ENCODE assay signal across 10 cellular contexts in genomic region chr20:1335961-1336698, GRCh38. TPM values are rescaled to one million over a fixed set of nuclear protein-coding genes. Genes with fewer than 3 reads are reported as not detected.
DNase-seq lines count a peak whose midpoint lies in the region; ATAC-seq and TF ChIP-seq lines count a peak whose summit lies in the region.
"Had no signal": no experiment of that assay in that cellular context is flagged by ENCODE, and none has a peak within 500 bp of the region (broad histone marks: within the 10 kb centered on the region; RNA-seq: fewer than 3 reads in every experiment).

No MANE protein-coding gene starts in this region.

- H3K27ac ChIP-seq in naive thymus-derived CD4-positive, alpha-beta T cell (ENCODE audit: low read depth, low read length), result peak overlapping the region; percentile 40
- no peak overlapping the region for H3K27ac ChIP-seq in vagina

- peaks cover 36% of the 10 kb centered on the region for H3K36me3 Mint-ChIP-seq in brain
- H3K36me3 Mint-ChIP-seq in naive thymus-derived CD4-positive, alpha-beta T cell, result peaks cover 0 to 15% (median 0%) of the 10 kb centered on the region in 5 donors
- H3K36me3 Mint-ChIP-seq in natural killer cell, result no peaks in the 10 kb centered on the region

- peak overlapping the region in 4 of 5 experiments; percentile 16 to 56 (median 38) for H3K27ac Mint-ChIP-seq in brain
- peak overlapping the region in 8 of 9 donors; percentile 62 to 91 (median 81) for H3K27ac Mint-ChIP-seq in naive thymus-derived CD4-positive, alpha-beta T cell
- H3K27ac Mint-ChIP-seq in natural killer cell, result peak overlapping the region in 1 of 2 donors; percentile 17

- H3K27me3 ChIP-seq in naive thymus-derived CD4-positive, alpha-beta T cell (ENCODE audit: control insufficient read depth in 2 of 2, insufficient read depth in 2 of 2, low read length in 2 of 2), result no peaks in the 10 kb centered on the region
- no peaks in the 10 kb centered on the region for H3K27me3 ChIP-seq in vagina

- TF ChIP-seq POLR2A in vagina (IDR thresholded peaks at IDR 0.05), result no peak

- H3K4me1 Mint-ChIP-seq in brain (no peaks in the 10 kb centered on the region), natural killer cell (peaks cover 17 to 22% of the 10 kb centered on the region in 2 donors)
- peaks cover 17 to 50% (median 42%) of the 10 kb centered on the region in 7 donors for H3K4me1 Mint-ChIP-seq in naive thymus-derived CD4-positive, alpha-beta T cell

- TF ChIP-seq CTCF in brain (conservative IDR thresholded peaks at IDR 0.05) (no peak), vagina (IDR thresholded peaks at IDR 0.05) (no peak), natural killer cell (IDR thresholded peaks at IDR 0.05) (no peak)

- no peak overlapping the region for H3K4me3 ChIP-seq in naive thymus-derived CD4-positive, alpha-beta T cell (ENCODE audit: low read length)
- no peak overlapping the region for H3K4me3 ChIP-seq in vagina

- H3K9me3 Mint-ChIP-seq in brain (no peaks in the 10 kb centered on the region), natural killer cell (no peaks in the 10 kb centered on the region)
- H3K9me3 Mint-ChIP-seq in naive thymus-derived CD4-positive, alpha-beta T cell, result no peaks in the 10 kb centered on the region

- intact Hi-C loops in left cardiac atrium (cut with DNase I), result loop anchor here in 1 of 2 donors (2.0 to 5.0 kb wide), 2 partner anchors 41 to 57 kb away; partner anchors contain the start of gene FKBP1A
- intact Hi-C loops in Right ventricle myocardium inferior (cut with DNase I), result loop anchor here (2.0 kb wide), 1 partner anchor 41 kb away; no protein-coding TSS in a partner anchor
- intact Hi-C loops in naive thymus-derived CD4-positive, alpha-beta T cell (cut with micrococcal nuclease), result loop anchor here in 1 of 2 donors (2.0 kb wide), 1 partner anchor 57 kb away; the partner anchor contains the start of gene FKBP1A
- intact Hi-C loops in vagina (cut with DNase I), result no loop called here
- intact Hi-C loops in natural killer cell (cut with micrococcal nuclease), result no loop called here

- H3K9me3 ChIP-seq in naive thymus-derived CD4-positive, alpha-beta T cell (ENCODE audit: control insufficient read depth in 2 of 3, low read length in 3 of 3), result no peaks in the 10 kb centered on the region
- no peaks in the 10 kb centered on the region for H3K9me3 ChIP-seq in vagina

- H3K27me3 Mint-ChIP-seq in brain (peaks cover 2% of the 10 kb centered on the region), natural killer cell (ENCODE audit: low read depth in 2 of 2) (no peaks in the 10 kb centered on the region)
- H3K27me3 Mint-ChIP-seq in naive thymus-derived CD4-positive, alpha-beta T cell, result no peaks in the 10 kb centered on the region

- POLR2A ChIA-PET in naive thymus-derived CD4-positive, alpha-beta T cell (lab: Charles Lee), result interaction anchor here (1.3 to 1.4 kb wide), 3 partner anchors 9 to 16 kb away, joined by 3 to 6 read pairs (median 4); no protein-coding TSS in a partner anchor

- CTCF ChIA-PET in naive thymus-derived CD4-positive, alpha-beta T cell (lab: Charles Lee), result interaction anchor here (0.6 kb wide), 1 partner anchor 20 kb away, joined by 3 read pairs; no protein-coding TSS in a partner anchor

- ATAC-seq in left cardiac atrium (no peak), Right ventricle myocardium inferior (no peak), natural killer cell (no peak), HG03457 (IDR thresholded peaks at IDR 0.05; ENCODE audit: unreplicated experiment) (no peak)
- ATAC-seq in naive thymus-derived CD4-positive, alpha-beta T cell, result no peak

- peaks cover 0 to 11% of the 10 kb centered on the region in 2 donors for H3K4me1 ChIP-seq in naive thymus-derived CD4-positive, alpha-beta T cell (ENCODE audit: control insufficient read depth in 2 of 2, insufficient read depth in 2 of 2, low read length in 2 of 2)
- peaks cover 21% of the 10 kb centered on the region for H3K4me1 ChIP-seq in vagina

- H3K36me3 ChIP-seq in naive thymus-derived CD4-positive, alpha-beta T cell (ENCODE audit: control insufficient read depth in 2 of 3, insufficient read depth in 3 of 3, low read length in 3 of 3), result peaks cover 0 to 21% (median 0%) of the 10 kb centered on the region in 3 experiments
- H3K36me3 ChIP-seq in vagina, result no peaks in the 10 kb centered on the region

- H3K4me3 Mint-ChIP-seq in brain (no peak overlapping the region), natural killer cell (no peak overlapping the region)
- peak overlapping the region in 4 of 10 donors; percentile 28 to 65 (median 56) for H3K4me3 Mint-ChIP-seq in naive thymus-derived CD4-positive, alpha-beta T cell

- DNase-seq in left cardiac atrium (peak; percentile 26), Right ventricle myocardium inferior (ENCODE audit: missing footprints) (no peak), vagina (ENCODE audit: extremely low spot score in 2 of 2) (peak; percentile 28 to 82), SW480 (ENCODE audit: low spot score) (no peak), natural killer cell (no peak)
- no peak for DNase-seq in naive thymus-derived CD4-positive, alpha-beta T cell
- DNase-seq: mesendoderm, NCI-H2107 had no signal

RNA-seq across cellular contexts. Expression of gene SDCBP2, which starts 7.2 kb away (rescaled TPM):
- total RNA-seq in left cardiac atrium (1 to 10 TPM; 1.4 to 4.4 TPM), Right ventricle myocardium inferior (1.2 TPM), vagina (43.5 TPM), natural killer cell (1 to 10 TPM; 2.0 to 2.7 (median 2.6) TPM)
- polyA plus RNA-seq in brain (ENCODE audit: insufficient read depth, low read depth, low replicate concordance), result 9.5 TPM
- 1 to 10 TPM; 1.0 to 3.6 (median 1.4) TPM for total RNA-seq in naive thymus-derived CD4-positive, alpha-beta T cell
- polyA plus RNA-seq in naive thymus-derived CD4-positive, alpha-beta T cell, result 1 to 10 TPM; 1.3 to 1.9 TPM

RNA-seq across cellular contexts. Expression of gene FKBP1A, which starts 56.7 kb away (rescaled TPM):
- 100 to 1,000 TPM; 154 to 214 TPM for total RNA-seq in left cardiac atrium
- total RNA-seq in Right ventricle myocardium inferior, result 143 TPM
- 396 TPM for polyA plus RNA-seq in brain (ENCODE audit: insufficient read depth, low read depth, low replicate concordance)
- 100 to 1,000 TPM in 2 of 5 experiments, 10 to 100 TPM in 3; 74.5 to 253 (median 93.1) TPM for total RNA-seq in naive thymus-derived CD4-positive, alpha-beta T cell
- polyA plus RNA-seq in naive thymus-derived CD4-positive, alpha-beta T cell, result 10 to 100 TPM; 46.5 to 46.7 TPM
- 212 TPM for total RNA-seq in vagina
- total RNA-seq in natural killer cell, result 10 to 100 TPM; 74.6 to 76.4 (median 75.4) TPM

Comparison
In these comparisons a context has a peak if more than half of its experiments do, and no peak if none do; other contexts are left out.
1. DNase-seq: peak in left cardiac atrium (single experiment) and vagina (2 of 2); none in Right ventricle myocardium inferior (single experiment), naive thymus-derived CD4-positive, alpha-beta T cell (0 of 9), SW480 (single experiment) and natural killer cell (single experiment).